14 cellular contexts compared by ENCODE assay signal in the genomic region with DNA sequence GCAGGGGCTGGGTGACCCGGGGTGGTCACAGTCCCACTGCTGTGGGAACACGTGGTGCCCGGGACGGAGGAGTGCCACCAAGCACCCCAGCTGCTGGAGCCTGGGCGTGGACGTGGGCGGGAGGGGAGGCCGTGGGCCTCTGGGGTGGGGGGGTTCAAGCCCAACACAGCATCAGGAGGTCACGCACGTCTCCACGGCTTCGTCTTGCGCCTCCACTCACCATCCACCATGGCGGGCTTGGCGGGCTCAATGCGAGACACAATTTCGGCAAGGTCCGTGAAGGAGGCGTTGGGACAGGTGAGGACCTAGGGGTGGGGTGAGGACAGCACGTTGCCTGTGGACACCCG. TPM values are rescaled to one million over a fixed set of nuclear protein-coding genes. Genes with fewer than 3 reads are reported as not detected.
DNase-seq lines count a peak whose midpoint lies in the region; ATAC-seq and TF ChIP-seq lines count a peak whose summit lies in the region.
"Had no signal": no experiment of that assay in that cellular context is flagged by ENCODE, and none has a peak within 500 bp of the region (broad histone marks: within the 10 kb centered on the region; RNA-seq: fewer than 3 reads in every experiment).

No MANE protein-coding gene starts in this region.

- no peak overlapping the region for H2AK5ac ChIP-seq in mesendoderm (ENCODE audit: low read length)

- no peaks in the 10 kb centered on the region for H3K79me1 ChIP-seq in mesendoderm (ENCODE audit: low read length)

- no peaks in the 10 kb centered on the region for H3K9me3 ChIP-seq in RWPE2 (ENCODE audit: severe bottlenecking)
- H3K9me3 ChIP-seq in effector memory CD4-positive, alpha-beta T cell (ENCODE audit: control insufficient read depth, low read length): no peaks in the 10 kb centered on the region
- H3K9me3 ChIP-seq: Caco-2 had no signal

- H3K4me2 ChIP-seq in mesendoderm (ENCODE audit: low read length): no peak overlapping the region
- H3K4me2 ChIP-seq: KMS-11 had no signal

- H3K36me3 ChIP-seq in RWPE2 (ENCODE audit: low read depth): peaks cover 9% of the 10 kb centered on the region; the same call in 1 of the 2 replicates
- H3K36me3 ChIP-seq in effector memory CD4-positive, alpha-beta T cell (ENCODE audit: control insufficient read depth, insufficient read depth, low read length): peaks cover 11% of the 10 kb centered on the region
- no peaks in the 10 kb centered on the region for H3K36me3 ChIP-seq in mesendoderm (ENCODE audit: control insufficient read depth, insufficient read depth, low read length)

- CTCF ChIA-PET in HEK293T (lab: Yijun Ruan, JAX): no interaction called here

- H3K4me1 Mint-ChIP-seq in activated naive CD4-positive, alpha-beta T cell treated with anti-CD3 and anti-CD28 coated beads, Interleukin-2, amount 50 U/mL, for 24 hours: peaks cover 36% of the 10 kb centered on the region
- peaks cover 55% of the 10 kb centered on the region for H3K4me1 Mint-ChIP-seq in stimulated activated naive CD8-positive, alpha-beta T cell treated with anti-CD3 and anti-CD28 coated beads, Interleukin-15, amount 100 ng/mL, for 72 hours

- H3K9me3 Mint-ChIP-seq in activated naive CD4-positive, alpha-beta T cell treated with anti-CD3 and anti-CD28 coated beads, Interleukin-2, amount 50 U/mL, for 24 hours: no peaks in the 10 kb centered on the region
- H3K9me3 Mint-ChIP-seq in activated naive CD4-positive, alpha-beta T cell treated with anti-CD3 and anti-CD28 coated beads, Interleukin-2, amount 50 U/mL, for 72 hours: no peaks in the 10 kb centered on the region
- H3K9me3 Mint-ChIP-seq in stimulated activated naive CD8-positive, alpha-beta T cell treated with anti-CD3 and anti-CD28 coated beads, Interleukin-15, amount 100 ng/mL, for 72 hours: no peaks in the 10 kb centered on the region

- no peak for TF ChIP-seq CTCF in RWPE2 (IDR thresholded peaks at IDR 0.05; ENCODE audit: poor library complexity, severe bottlenecking)

- H3K27me3 ChIP-seq in RWPE2 (ENCODE audit: insufficient read depth, poor library complexity, severe bottlenecking) (no peaks in the 10 kb centered on the region), mesendoderm (ENCODE audit: insufficient read depth, low read length, poor library complexity) (no peaks in the 10 kb centered on the region)
- H3K27me3 ChIP-seq in effector memory CD4-positive, alpha-beta T cell (replicated peaks; ENCODE audit: control insufficient read depth, insufficient read depth, low read length, poor library complexity, severe bottlenecking): no peaks in the 10 kb centered on the region

- H3K9ac ChIP-seq in mesendoderm (ENCODE audit: low read length): no peak overlapping the region
- H3K9ac ChIP-seq: KMS-11 had no signal

- no peak overlapping the region for H2BK120ac ChIP-seq in mesendoderm (ENCODE audit: low read depth, low read length)

- H2BK5ac ChIP-seq in mesendoderm (ENCODE audit: low read length): no peak overlapping the region

- peak overlapping the region; percentile 49 for H3K4me3 Mint-ChIP-seq in activated naive CD4-positive, alpha-beta T cell treated with anti-CD3 and anti-CD28 coated beads, Interleukin-2, amount 50 U/mL, for 24 hours
- peak overlapping the region; percentile 82 to 83 for H3K4me3 Mint-ChIP-seq in stimulated activated naive CD8-positive, alpha-beta T cell treated with anti-CD3 and anti-CD28 coated beads, Interleukin-15, amount 100 ng/mL, for 72 hours

- no peak overlapping the region for H3K27ac Mint-ChIP-seq in activated naive CD4-positive, alpha-beta T cell treated with anti-CD3 and anti-CD28 coated beads, Interleukin-2, amount 50 U/mL, for 24 hours
- H3K27ac Mint-ChIP-seq in activated naive CD4-positive, alpha-beta T cell treated with anti-CD3 and anti-CD28 coated beads, Interleukin-2, amount 50 U/mL, for 72 hours: no peak overlapping the region
- H3K27ac Mint-ChIP-seq in stimulated activated naive CD8-positive, alpha-beta T cell treated with anti-CD3 and anti-CD28 coated beads, Interleukin-15, amount 100 ng/mL, for 72 hours: no peak overlapping the region

- H3K36me3 Mint-ChIP-seq in activated naive CD4-positive, alpha-beta T cell treated with anti-CD3 and anti-CD28 coated beads, Interleukin-2, amount 50 U/mL, for 24 hours: no peaks in the 10 kb centered on the region
- no peaks in the 10 kb centered on the region for H3K36me3 Mint-ChIP-seq in activated naive CD4-positive, alpha-beta T cell treated with anti-CD3 and anti-CD28 coated beads, Interleukin-2, amount 50 U/mL, for 72 hours

- H3K4me3 ChIP-seq in RWPE2 (ENCODE audit: severe bottlenecking) (no peak overlapping the region), mesendoderm (ENCODE audit: low read length) (no peak overlapping the region)
- H3K4me3 ChIP-seq in effector memory CD4-positive, alpha-beta T cell (ENCODE audit: insufficient read depth, low read depth, low read length, poor library complexity, severe bottlenecking): no peak overlapping the region

- no peak overlapping the region for H3K23ac ChIP-seq in mesendoderm (ENCODE audit: low read length)

- H3K27ac ChIP-seq in RWPE2 (ENCODE audit: poor library complexity, severe bottlenecking) (no peak overlapping the region), mesendoderm (ENCODE audit: low read depth, low read length) (no peak overlapping the region)
- peak overlapping the region; percentile 59 for H3K27ac ChIP-seq in effector memory CD4-positive, alpha-beta T cell (ENCODE audit: insufficient read depth, low read length, poor library complexity, severe bottlenecking)
- H3K27ac ChIP-seq: KMS-11 had no signal

- no peaks in the 10 kb centered on the region for H3K27me3 Mint-ChIP-seq in activated naive CD4-positive, alpha-beta T cell treated with anti-CD3 and anti-CD28 coated beads, Interleukin-2, amount 50 U/mL, for 24 hours
- H3K27me3 Mint-ChIP-seq in stimulated activated naive CD8-positive, alpha-beta T cell treated with anti-CD3 and anti-CD28 coated beads, Interleukin-15, amount 100 ng/mL, for 72 hours: no peaks in the 10 kb centered on the region

- H4K8ac ChIP-seq in mesendoderm (ENCODE audit: low read depth, low read length): no peak overlapping the region

- no peak for DNase-seq in activated naive CD4-positive, alpha-beta T cell treated with anti-CD3 and anti-CD28 coated beads, Interleukin-2, amount 50 U/mL, for 72 hours (ENCODE audit: low spot score in 2 of 2)
- DNase-seq in RWPE2 (ENCODE audit: low spot score): peak; percentile 44
- no peak for DNase-seq in effector memory CD4-positive, alpha-beta T cell
- no peak for DNase-seq in stimulated activated naive CD8-positive, alpha-beta T cell treated with anti-CD3 and anti-CD28 coated beads, Interleukin-15, amount 100 ng/mL, for 72 hours
- no peak for DNase-seq in mesendoderm
- no peak for DNase-seq in HEK293T (ENCODE audit: extremely low spot score)
- DNase-seq: ACHN, NCI-H1105 had no signal

- POLR2A ChIA-PET in HEK293T (lab: Yijun Ruan, JAX): no interaction called here

- H3K4me1 ChIP-seq in RWPE2 (ENCODE audit: insufficient read depth, poor library complexity, severe bottlenecking) (no peaks in the 10 kb centered on the region), mesendoderm (ENCODE audit: control insufficient read depth, low read depth, low read length) (no peaks in the 10 kb centered on the region)
- H3K4me1 ChIP-seq in effector memory CD4-positive, alpha-beta T cell (ENCODE audit: control insufficient read depth, insufficient read depth, low read length, poor library complexity, severe bottlenecking): peaks cover 44% of the 10 kb centered on the region

- no peak overlapping the region for H2BK15ac ChIP-seq in mesendoderm (replicated peaks; ENCODE audit: low read depth)

- H3K18ac ChIP-seq in mesendoderm (ENCODE audit: low read length): no peak overlapping the region

- no peak overlapping the region for H3K56ac ChIP-seq in mesendoderm (ENCODE audit: low read length)

- H3K4ac ChIP-seq in mesendoderm (ENCODE audit: low read depth, low read length): no peak overlapping the region

- no peak for ATAC-seq in activated naive CD4-positive, alpha-beta T cell treated with anti-CD3 and anti-CD28 coated beads, Interleukin-2, amount 50 U/mL, for 72 hours
- ATAC-seq in RWPE2 (ENCODE audit: low read depth): no peak
- no peak for ATAC-seq in stimulated activated naive CD8-positive, alpha-beta T cell treated with anti-CD3 and anti-CD28 coated beads, Interleukin-15, amount 100 ng/mL, for 72 hours
- ATAC-seq in HG02970 (IDR thresholded peaks at IDR 0.05; ENCODE audit: low FRiP score, unreplicated experiment): no peak

- no CpG with 5 or more reads among the region's 21 CpGs for WGBS in mesendoderm (ENCODE audit: extremely low coverage, insufficient coverage, low lambda C conversion rate)

- H4K5ac ChIP-seq in mesendoderm (ENCODE audit: low read length): no peak overlapping the region

- H3K79me2 ChIP-seq in mesendoderm (ENCODE audit: control insufficient read depth, insufficient read depth, low read length): no peaks in the 10 kb centered on the region

TF ChIP-seq in HEK293T, 16 proteins besides CTCF, POLR2A, EP300 and RAD21 (continues in another document):
- no peak for TF ChIP-seq ELF4 (IDR thresholded peaks at IDR 0.05)
- no peak for TF ChIP-seq NFRKB (IDR thresholded peaks at IDR 0.05)
- TF ChIP-seq ARNT (IDR thresholded peaks at IDR 0.05): no peak
- TF ChIP-seq SP1 (IDR thresholded peaks at IDR 0.05): no peak
- no peak for TF ChIP-seq TARDBP (IDR thresholded peaks at IDR 0.05)
- TF ChIP-seq FOXA1 (IDR thresholded peaks at IDR 0.05): no peak
- TF ChIP-seq, protein P1, sequence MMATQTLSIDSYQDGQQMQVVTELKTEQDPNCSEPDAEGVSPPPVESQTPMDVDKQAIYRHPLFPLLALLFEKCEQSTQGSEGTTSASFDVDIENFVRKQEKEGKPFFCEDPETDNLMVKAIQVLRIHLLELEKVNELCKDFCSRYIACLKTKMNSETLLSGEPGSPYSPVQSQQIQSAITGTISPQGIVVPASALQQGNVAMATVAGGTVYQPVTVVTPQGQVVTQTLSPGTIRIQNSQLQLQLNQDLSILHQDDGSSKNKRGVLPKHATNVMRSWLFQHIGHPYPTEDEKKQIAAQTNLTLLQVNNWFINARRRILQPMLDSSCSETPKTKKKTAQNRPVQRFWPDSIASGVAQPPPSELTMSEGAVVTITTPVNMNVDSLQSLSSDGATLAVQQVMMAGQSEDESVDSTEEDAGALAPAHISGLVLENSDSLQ (IDR thresholded peaks at IDR 0.05): no peak

RNA-seq across cellular contexts. Expression of gene NSMF, which starts 2.2 kb away (rescaled TPM):
- total RNA-seq in activated naive CD4-positive, alpha-beta T cell treated with anti-CD3 and anti-CD28 coated beads, Interleukin-2, amount 50 U/mL, for 72 hours: 10 to 100 TPM; 12.0 to 61.3 TPM
- polyA plus RNA-seq in mesendoderm (2013, experiment 1 of 2): 27.2 TPM
- polyA plus RNA-seq in mesendoderm (2013, experiment 2 of 2): 28.2 TPM

RNA-seq across cellular contexts. Expression of gene ENTPD8, which starts 20.1 kb away (rescaled TPM):
- total RNA-seq in activated naive CD4-positive, alpha-beta T cell treated with anti-CD3 and anti-CD28 coated beads, Interleukin-2, amount 50 U/mL, for 72 hours: not detected
- 0.07 TPM for polyA plus RNA-seq in mesendoderm (2013, experiment 1 of 2)
- polyA plus RNA-seq in mesendoderm (2013, experiment 2 of 2): 0.04 TPM
- total RNA-seq: esophagus mucosa had no signal
- polyA plus RNA-seq: urinary bladder had no signal

RNA-seq across cellular contexts. Expression of gene NOXA1, which starts 38.1 kb away (rescaled TPM):
- total RNA-seq in activated naive CD4-positive, alpha-beta T cell treated with anti-CD3 and anti-CD28 coated beads, Interleukin-2, amount 50 U/mL, for 72 hours: 1 to 10 TPM in 1 of 2 donors, not detected in 1; 1.5 TPM
- polyA plus RNA-seq in mesendoderm (2013, experiment 1 of 2): 0.03 TPM
- polyA plus RNA-seq in mesendoderm (2013, experiment 2 of 2): 0.03 TPM

RNA-seq across cellular contexts. Expression of gene EXD3, which starts 38.3 kb away (rescaled TPM):
- total RNA-seq in activated naive CD4-positive, alpha-beta T cell treated with anti-CD3 and anti-CD28 coated beads, Interleukin-2, amount 50 U/mL, for 72 hours: 10 to 100 TPM in 1 of 2 donors, 1 to 10 TPM in 1; 7.9 to 14.8 TPM
- 2.0 TPM for polyA plus RNA-seq in mesendoderm (2013, experiment 1 of 2)
- 2.0 TPM for polyA plus RNA-seq in mesendoderm (2013, experiment 2 of 2)
